ENCODE assay signal across 8 cellular contexts in the genomic region with DNA sequence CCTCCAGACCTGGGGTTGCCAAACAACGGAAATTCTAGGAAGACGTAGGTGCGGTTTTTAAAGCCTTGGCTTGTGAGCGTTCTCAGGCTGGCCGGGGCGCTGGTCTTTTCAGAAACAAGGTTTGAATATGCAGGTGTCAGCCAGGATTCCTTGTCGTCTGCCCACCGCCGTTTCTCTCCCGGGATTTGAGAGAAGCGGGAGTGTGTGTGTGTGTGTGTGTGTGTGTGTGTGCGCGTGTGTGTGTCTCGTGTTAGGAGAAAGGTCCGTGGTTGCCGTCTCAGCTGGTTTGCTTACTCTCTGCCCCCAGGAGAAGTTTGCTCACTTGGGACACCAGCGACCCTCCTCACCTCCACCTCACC. TPM values are rescaled to one million over a fixed set of nuclear protein-coding genes. Genes with fewer than 3 reads are reported as not detected.
DNase-seq lines count a peak whose midpoint lies in the region; ATAC-seq and TF ChIP-seq lines count a peak whose summit lies in the region.

No MANE protein-coding gene starts in this region.

- TF ChIP-seq EP300 in gastroesophageal sphincter (IDR thresholded peaks at IDR 0.05): no peak

- H3K27ac Mint-ChIP-seq in T-helper 17 cell: no peak overlapping the region

- no peaks in the 10 kb centered on the region for H3K79me2 ChIP-seq in OCI-LY7 (ENCODE audit: insufficient read depth, low read depth, low read length)

- no peaks in the 10 kb centered on the region for H3K36me3 Mint-ChIP-seq in T-helper 17 cell (ENCODE audit: low read depth)

- no peaks in the 10 kb centered on the region for H3K4me1 ChIP-seq in right cardiac atrium (ENCODE audit: control insufficient read depth, insufficient read depth, low read length)
- peaks cover 12 to 55% (median 38%) of the 10 kb centered on the region in 9 donors for H3K4me1 ChIP-seq in heart right ventricle
- peaks cover 42% of the 10 kb centered on the region for H3K4me1 ChIP-seq in vagina
- no peaks in the 10 kb centered on the region for H3K4me1 ChIP-seq in OCI-LY7 (ENCODE audit: insufficient read depth, low read length, poor library complexity, severe bottlenecking)
- H3K4me1 ChIP-seq in gastroesophageal sphincter: peaks cover 2 to 72% (median 40%) of the 10 kb centered on the region in 3 donors

- CTCF ChIA-PET in OCI-LY7 (lab: Charles Lee; ENCODE audit: unreplicated experiment): no interaction called here

- peak overlapping the region; percentile 78 for H3K4me3 Mint-ChIP-seq in T-helper 17 cell

- H3K9me3 ChIP-seq in right cardiac atrium (ENCODE audit: control insufficient read depth, low read length): no peaks in the 10 kb centered on the region
- H3K9me3 ChIP-seq in heart right ventricle: no peaks in the 10 kb centered on the region
- no peaks in the 10 kb centered on the region for H3K9me3 ChIP-seq in T-helper 17 cell (ENCODE audit: control insufficient read depth, low read length, poor library complexity, severe bottlenecking)
- no peaks in the 10 kb centered on the region for H3K9me3 ChIP-seq in vagina
- no peaks in the 10 kb centered on the region for H3K9me3 ChIP-seq in OCI-LY7 (ENCODE audit: low read length)
- no peaks in the 10 kb centered on the region for H3K9me3 ChIP-seq in gastroesophageal sphincter

- H4K20me1 ChIP-seq in OCI-LY7 (ENCODE audit: insufficient read depth, low read length): no peaks in the 10 kb centered on the region

- H3K27ac ChIP-seq in right cardiac atrium (ENCODE audit: low read length) (no peak overlapping the region), heart right ventricle (no peak overlapping the region), vagina (no peak overlapping the region), OCI-LY7 (ENCODE audit: low read depth, low read length, poor library complexity, severe bottlenecking) (no peak overlapping the region), gastroesophageal sphincter (no peak overlapping the region)

- POLR2A ChIA-PET in OCI-LY7 (lab: Charles Lee): no interaction called here

- no peak overlapping the region for H3K4me2 ChIP-seq in OCI-LY7 (ENCODE audit: low read length)

- 2% methylated on average over 17 of the region's 17 CpGs for WGBS in right cardiac atrium
- 0 to 1% methylated on average over 17 of the region's 17 CpGs for WGBS in heart right ventricle, 2 donors
- WGBS in gastroesophageal sphincter (ENCODE audit: low coverage in 1 of 2), 2 donors: 2 to 5% methylated on average over 3 to 10 of the region's 17 CpGs

- H3K4me3 ChIP-seq in right cardiac atrium (ENCODE audit: low read length) (peak overlapping the region; percentile 55), heart right ventricle (peak overlapping the region in 3 of 10 donors; percentile 52 to 58 (median 57)), vagina (peak overlapping the region; percentile 38 to 53), OCI-LY7 (ENCODE audit: low read depth, low read length, poor library complexity, severe bottlenecking) (no peak overlapping the region), gastroesophageal sphincter (peak overlapping the region in 1 of 2 donors; percentile 55)

- H2AFZ ChIP-seq in OCI-LY7 (ENCODE audit: low read length): no peak overlapping the region

- TF ChIP-seq POLR2A in vagina (IDR thresholded peaks at IDR 0.05) (no peak), gastroesophageal sphincter (IDR thresholded peaks at IDR 0.05) (no peak)

- TF ChIP-seq CTCF in heart right ventricle (IDR thresholded peaks at IDR 0.05) (no peak), vagina (IDR thresholded peaks at IDR 0.05) (no peak), OCI-LY7 (conservative IDR thresholded peaks at IDR 0.05; ENCODE audit: low read length) (no peak), gastroesophageal sphincter (IDR thresholded peaks at IDR 0.05) (no peak)

- intact Hi-C loops in right cardiac atrium (cut with DNase I): loop anchor here in 1 of 4 donors (10.0 kb wide), 1 partner anchor 729 kb away; no protein-coding TSS in a partner anchor
- intact Hi-C loops in heart right ventricle (cut with DNase I): loop anchor here in 1 of 10 donors (10.0 kb wide), 1 partner anchor 569 kb away; no protein-coding TSS in a partner anchor
- intact Hi-C loops in vagina (cut with DNase I): no loop called here
- intact Hi-C loops in OCI-LY7 (cut with micrococcal nuclease; ENCODE audit: unreplicated experiment): no loop called here

- DNase-seq in right cardiac atrium (no peak), heart right ventricle (no peak), T-helper 17 cell (no peak), left kidney (ENCODE audit: low read depth, low spot score) (peak; percentile 39), vagina (ENCODE audit: extremely low spot score in 2 of 2) (no peak), GM19240 (ENCODE audit: insufficient read length, low spot score) (no peak), OCI-LY7 (ENCODE audit: low spot score) (no peak)

- no peaks in the 10 kb centered on the region for H3K27me3 ChIP-seq in right cardiac atrium (ENCODE audit: control insufficient read depth, insufficient read depth)
- H3K27me3 ChIP-seq in heart right ventricle: peaks cover 61 to 96% (median 94%) of the 10 kb centered on the region in 7 donors
- H3K27me3 ChIP-seq in vagina: peaks cover 26% of the 10 kb centered on the region
- peaks cover 100% of the 10 kb centered on the region for H3K27me3 ChIP-seq in gastroesophageal sphincter

- ATAC-seq in right cardiac atrium (no peak), heart right ventricle (no peak), T-helper 17 cell (no peak), gastroesophageal sphincter (no peak)

- H3K36me3 ChIP-seq in heart right ventricle (no peaks in the 10 kb centered on the region), vagina (no peaks in the 10 kb centered on the region), OCI-LY7 (ENCODE audit: insufficient read depth, low read length) (no peaks in the 10 kb centered on the region), gastroesophageal sphincter (no peaks in the 10 kb centered on the region)

- BruUV-seq in OCI-LY7 (replicated peaks; lab: Mats Ljungman, UMichigan): no TSS peak

- peaks cover 85% of the 10 kb centered on the region for H3K27me3 Mint-ChIP-seq in T-helper 17 cell

- peaks cover 10% of the 10 kb centered on the region for H3K4me1 Mint-ChIP-seq in T-helper 17 cell

- no peaks in the 10 kb centered on the region for H3K9me2 ChIP-seq in OCI-LY7 (ENCODE audit: insufficient read depth, low read length)

RNA-seq across cellular contexts. Expression of a gene that starts 1.0 kb away (rescaled TPM):
- under 1 TPM in 3 of 4 donors, not detected in 1; 0.03 to 0.20 (median 0.09) TPM for total RNA-seq in right cardiac atrium
- polyA plus RNA-seq in right cardiac atrium: 0.02 TPM
- total RNA-seq in heart right ventricle: under 1 TPM in 8 of 10 donors, not detected in 2; 0.05 to 0.53 (median 0.16) TPM
- under 1 TPM in 1 of 2 donors, not detected in 1; under 0.01 TPM for polyA plus RNA-seq in heart right ventricle
- total RNA-seq in T-helper 17 cell: not detected
- total RNA-seq in vagina: not detected
- not detected in 2 replicates for total RNA-seq in OCI-LY7 (2014; rRNA removed; shearing (Covaris generic))
- total RNA-seq in OCI-LY7 (2022): not detected in 2 replicates
- under 1 TPM; under 0.01 to 0.23 (median 0.06) TPM for total RNA-seq in gastroesophageal sphincter
